In the genomic region with DNA sequence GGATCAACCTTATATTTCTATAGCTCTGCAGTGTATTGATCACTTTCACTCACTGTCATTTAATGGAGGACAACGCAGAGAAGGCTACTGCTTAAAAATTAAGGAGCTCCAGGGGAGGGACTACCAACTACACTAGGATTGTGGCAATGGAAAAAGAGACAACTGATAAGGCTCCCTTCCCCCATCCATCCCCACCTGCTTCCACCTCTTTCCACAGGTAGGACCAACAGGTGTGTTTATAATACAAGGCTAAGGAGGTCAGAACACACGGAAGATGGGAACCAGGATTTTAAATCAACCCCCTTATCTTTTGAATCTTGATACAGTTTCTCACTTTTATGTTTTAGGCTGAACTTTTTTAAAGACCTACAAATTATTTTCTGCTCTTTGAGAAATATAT, we compare ENCODE assay signal across 19 cellular contexts.
"Had no signal": no experiment of that assay in that cellular context is flagged by ENCODE, and none has a peak within 500 bp of the region (broad histone marks: within the 10 kb centered on the region; RNA-seq: fewer than 3 reads in every experiment).

No MANE protein-coding gene starts in this region.

- H3K4me1 ChIP-seq: parathyroid adenoma, suprapubic skin, tibial nerve had no signal

- ATAC-seq: activated CD8-positive, alpha-beta memory T cell treated with anti-CD3 and anti-CD28 coated beads, Interleukin-2, amount 10 ng/mL, durations not matched to agents 7 days and 5 days; activated CD8-positive, alpha-beta T cell treated with anti-CD3 and anti-CD28 coated beads for 36 hours; right cardiac atrium; stimulated activated memory B cell treated with anti-CD40 and anti-IgM and Interleukin-4, amounts not matched to agents 10 μg/mL and 1 μg/mL and 100 μg/mL, for 72 hours had no signal

- DNase-seq: activated CD4-positive, alpha-beta T cell treated with anti-CD3 and anti-CD28 coated beads, Interleukin-2, amount 10 ng/mL, durations not matched to agents 7 days and 5 days; activated CD4-positive, CD25-positive, alpha-beta regulatory T cell treated with anti-CD3 and anti-CD28 coated beads, Interleukin-2, amount 50 U/mL, for 72 hours; activated CD8-positive, alpha-beta memory T cell treated with anti-CD3 and anti-CD28 coated beads, Interleukin-2, amount 10 ng/mL, durations not matched to agents 7 days and 5 days; activated CD8-positive, alpha-beta T cell treated with anti-CD3 and anti-CD28 coated beads for 36 hours; activated gamma-delta T cell treated with Interleukin-2 at 50 U/mL for 16 hours; aorta; caudate nucleus; effector CD8-positive, alpha-beta T cell; glutamatergic neuron; hippocampal formation; nucleus accumbens; right cardiac atrium; stimulated activated CD4-positive, alpha-beta T cell treated with anti-CD3 and anti-CD28 coated beads, Interleukin-1b, Interleukin-23, amount 100 ng/mL, for 48 hours; WERI-Rb-1 had no signal

- H3K9me3 ChIP-seq: stomach, suprapubic skin, tibial nerve had no signal

- H3K27ac ChIP-seq: parathyroid adenoma, stomach, suprapubic skin, tibial nerve, WERI-Rb-1 had no signal

- H3K9ac ChIP-seq: parathyroid adenoma had no signal

- H3K27me3 ChIP-seq: stomach, suprapubic skin, tibial nerve had no signal

- H3K4me3 ChIP-seq: stomach, suprapubic skin, tibial nerve had no signal

- H3K36me3 ChIP-seq: stomach, suprapubic skin, tibial nerve, WERI-Rb-1 had no signal
